In the genomic region with DNA sequence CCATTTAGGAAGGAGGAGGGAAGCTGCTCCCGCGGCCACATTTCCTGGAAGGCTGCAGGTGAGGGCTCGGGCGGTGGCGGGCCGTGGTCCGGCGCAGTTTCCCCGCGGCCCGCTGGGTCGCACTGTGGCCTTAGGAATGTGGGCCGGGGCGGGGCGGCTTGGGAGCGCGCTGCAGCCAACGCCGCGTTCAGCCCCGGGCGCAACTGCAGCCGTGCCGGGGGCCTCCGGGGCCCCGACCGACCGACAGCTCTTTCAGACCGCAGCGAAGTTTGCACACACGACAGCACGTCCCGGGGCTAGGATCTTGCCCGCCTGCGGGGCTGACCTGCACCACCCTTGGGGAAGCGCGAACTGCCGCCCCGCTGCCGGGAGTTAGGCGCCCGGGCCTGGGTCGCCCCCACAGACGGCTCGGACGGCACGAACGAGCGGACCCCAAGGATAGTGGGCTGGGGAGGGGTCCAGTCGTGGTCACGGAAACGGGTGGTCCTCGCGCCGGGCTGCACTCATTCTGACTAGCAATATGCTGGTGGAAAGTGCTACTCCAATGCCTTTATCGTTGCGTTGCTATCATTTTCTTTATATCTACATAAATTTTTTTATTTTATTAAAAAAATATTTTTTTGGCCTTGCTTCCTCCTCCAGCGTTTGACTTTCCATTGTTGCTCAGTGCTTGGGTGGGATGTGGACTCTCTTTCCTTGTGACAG, we compare ENCODE assay signal across 8 cellular contexts.
DNase-seq lines count a peak whose midpoint lies in the region; ATAC-seq and TF ChIP-seq lines count a peak whose summit lies in the region.

No MANE protein-coding gene starts in this region.

- H3K4me3 ChIP-seq in HUES48 (ENCODE audit: low read depth, low read length) = peak overlapping the region; percentile 62
- peak overlapping the region; percentile 41 for H3K4me3 ChIP-seq in SJSA1
- H3K4me3 ChIP-seq in neural progenitor cell = peak overlapping the region; percentile 59

- H3K9me3 Mint-ChIP-seq in neural progenitor cell = peaks cover 8% of the 10 kb centered on the region
- peaks cover 0 to 7% of the 10 kb centered on the region in 2 donors for H3K9me3 Mint-ChIP-seq in stimulated activated naive CD8-positive, alpha-beta T cell treated with anti-CD3 and anti-CD28 coated beads, Interleukin-15, amount 100 ng/mL, for 72 hours

- no peaks in the 10 kb centered on the region for H3K9me3 ChIP-seq in HUES48 (ENCODE audit: control insufficient read depth, insufficient read depth, low read length)
- no peaks in the 10 kb centered on the region for H3K9me3 ChIP-seq in SJSA1 (replicated peaks)
- no peaks in the 10 kb centered on the region for H3K9me3 ChIP-seq in neural progenitor cell (ENCODE audit: low read depth)

- H2AFZ ChIP-seq in neural progenitor cell (replicated peaks) = peak overlapping the region; percentile 97

- TF ChIP-seq CTCF in neural progenitor cell (IDR thresholded peaks at IDR 0.05) = peak; percentile 84

- peak overlapping the region; percentile 39; the same call in 1 of the 2 replicates for H3K9ac ChIP-seq in HUES48 (ENCODE audit: low read depth, low read length)
- H3K9ac ChIP-seq in neural progenitor cell = no peak overlapping the region

- H3K4me1 ChIP-seq in HUES48 (ENCODE audit: control insufficient read depth, insufficient read depth, low read length) (peaks cover 13% of the 10 kb centered on the region), SJSA1 (replicated peaks) (peaks cover 9% of the 10 kb centered on the region; the same call in 1 of the 2 replicates), neural progenitor cell (no peaks in the 10 kb centered on the region)

- no peak overlapping the region for H3K27ac Mint-ChIP-seq in neural progenitor cell
- peak overlapping the region in 1 of 2 donors; percentile 23 for H3K27ac Mint-ChIP-seq in stimulated activated naive CD8-positive, alpha-beta T cell treated with anti-CD3 and anti-CD28 coated beads, Interleukin-15, amount 100 ng/mL, for 72 hours

- peak; percentile 97 for ATAC-seq in stimulated activated naive CD8-positive, alpha-beta T cell treated with anti-CD3 and anti-CD28 coated beads, Interleukin-15, amount 100 ng/mL, for 72 hours
- no peak for ATAC-seq in GM18519 (IDR thresholded peaks at IDR 0.05; ENCODE audit: low FRiP score, unreplicated experiment)

- H3K4me2 ChIP-seq in neural progenitor cell = peak overlapping the region; percentile 84

- H3K27me3 ChIP-seq in HUES48 (ENCODE audit: control insufficient read depth, insufficient read depth, low read length) (peaks cover 10% of the 10 kb centered on the region), SJSA1 (replicated peaks) (0 out of 2 replicates have a peak, but pooled peaks cover 6% of the 10 kb centered on the region), neural progenitor cell (peaks cover 12% of the 10 kb centered on the region)

- H3K36me3 ChIP-seq in HUES48 (ENCODE audit: control insufficient read depth, insufficient read depth, low read length) = no peaks in the 10 kb centered on the region
- H3K36me3 ChIP-seq in SJSA1 = no peaks in the 10 kb centered on the region
- no peaks in the 10 kb centered on the region for H3K36me3 ChIP-seq in neural progenitor cell

- no peaks in the 10 kb centered on the region for H4K20me1 ChIP-seq in neural progenitor cell (ENCODE audit: low read depth)

- peaks cover 5% of the 10 kb centered on the region for H3K4me1 Mint-ChIP-seq in neural progenitor cell
- H3K4me1 Mint-ChIP-seq in stimulated activated naive CD8-positive, alpha-beta T cell treated with anti-CD3 and anti-CD28 coated beads, Interleukin-15, amount 100 ng/mL, for 72 hours = no peaks in the 10 kb centered on the region

- peak overlapping the region; percentile 75 for H3K27ac ChIP-seq in HUES48 (ENCODE audit: low read depth, low read length)
- H3K27ac ChIP-seq in SJSA1 = no peak overlapping the region
- no peak overlapping the region for H3K27ac ChIP-seq in neural progenitor cell

- H3K79me2 ChIP-seq in neural progenitor cell (ENCODE audit: low read depth) = no peaks in the 10 kb centered on the region

- H3F3A ChIP-seq in neural progenitor cell (ENCODE audit: low read depth) = no peaks in the 10 kb centered on the region

- H3K36me3 Mint-ChIP-seq in neural progenitor cell = no peaks in the 10 kb centered on the region

- peaks cover 8% of the 10 kb centered on the region for H3K27me3 Mint-ChIP-seq in neural progenitor cell (ENCODE audit: insufficient read depth, low read depth)
- peaks cover 11% of the 10 kb centered on the region for H3K27me3 Mint-ChIP-seq in stimulated activated naive CD8-positive, alpha-beta T cell treated with anti-CD3 and anti-CD28 coated beads, Interleukin-15, amount 100 ng/mL, for 72 hours

- peak overlapping the region; percentile 73 for H3K4me3 Mint-ChIP-seq in neural progenitor cell
- H3K4me3 Mint-ChIP-seq in stimulated activated naive CD8-positive, alpha-beta T cell treated with anti-CD3 and anti-CD28 coated beads, Interleukin-15, amount 100 ng/mL, for 72 hours = peak overlapping the region; percentile 78 to 86

- DNase-seq in COLO668 (lab: John Stamatoyannopoulos, UW; ENCODE audit: unreplicated experiment) = peak; percentile 87
- peak; percentile 57 to 71 for DNase-seq in SJSA1 (ENCODE audit: low read depth in 1 of 2, low spot score in 2 of 2)
- peak; percentile 66 for DNase-seq in activated naive CD4-positive, alpha-beta T cell treated with Interleukin-2 at 50 U/mL for 16 hours
- peak; percentile 51 for DNase-seq in germinal center (ENCODE audit: low spot score)
- peak; percentile 92 for DNase-seq in neural progenitor cell (ENCODE audit: low spot score)
- DNase-seq in stimulated activated naive CD8-positive, alpha-beta T cell treated with anti-CD3 and anti-CD28 coated beads, Interleukin-15, amount 100 ng/mL, for 72 hours = peak; percentile 66 to 67
